In the genomic region with DNA sequence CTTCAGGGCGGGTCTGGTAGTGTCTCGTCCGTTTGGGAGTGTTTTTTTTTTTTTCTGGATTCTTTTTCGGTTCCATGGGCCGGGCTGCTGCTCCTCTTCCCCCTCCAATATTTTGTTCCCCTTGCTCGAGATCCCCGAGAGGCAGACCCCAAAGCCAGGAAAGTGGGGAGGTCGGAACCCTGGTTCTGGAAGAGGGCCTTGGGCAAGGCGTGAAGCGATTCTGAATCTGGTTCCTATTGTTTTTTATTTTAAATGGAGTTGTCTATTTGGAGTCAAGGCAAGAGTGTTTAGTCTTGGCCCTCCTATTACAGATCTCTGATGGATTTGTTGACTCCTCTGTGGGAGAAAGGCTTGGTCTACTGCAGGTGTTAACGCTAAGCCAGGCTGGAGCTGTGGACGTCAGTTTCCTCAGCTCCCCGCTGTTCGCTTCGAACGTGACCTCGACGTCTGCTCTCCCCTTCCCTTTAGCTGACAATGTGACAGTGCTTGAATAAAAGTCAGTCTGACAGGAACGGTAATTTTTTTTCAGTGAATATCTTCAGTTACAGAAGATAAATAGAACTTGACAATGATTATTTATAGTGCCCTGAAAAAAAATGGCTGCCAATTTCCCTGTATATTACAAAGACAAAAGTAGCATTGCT, we compare ENCODE assay signal across 7 cellular contexts. TPM values are rescaled to one million over a fixed set of nuclear protein-coding genes. Genes with fewer than 3 reads are reported as not detected.
DNase-seq lines count a peak whose midpoint lies in the region; ATAC-seq and TF ChIP-seq lines count a peak whose summit lies in the region.

No MANE protein-coding gene starts in this region.

- no peak for ATAC-seq in HG03025 (IDR thresholded peaks at IDR 0.05; ENCODE audit: low FRiP score, unreplicated experiment)

- TF ChIP-seq CTCF in GM12865 (IDR thresholded peaks at IDR 0.05; ENCODE audit: insufficient read depth, low read depth, low read length, missing control alignments) = no peak

- H3K27ac ChIP-seq in effector memory CD4-positive, alpha-beta T cell (ENCODE audit: insufficient read depth, low read length, poor library complexity, severe bottlenecking) = peak overlapping the region; percentile 99
- peak overlapping the region; percentile 99 for H3K27ac ChIP-seq in mesodermal cell (ENCODE audit: low read depth, low read length, severe bottlenecking)

- 1 to 2% methylated on average over 10 to 11 of the region's 19 CpGs for WGBS in mesodermal cell (ENCODE audit: insufficient coverage in 2 of 2), 2 experiments

- H3K36me3 ChIP-seq in effector memory CD4-positive, alpha-beta T cell (ENCODE audit: control insufficient read depth, insufficient read depth, low read length) = no peaks in the 10 kb centered on the region
- no peaks in the 10 kb centered on the region for H3K36me3 ChIP-seq in mesodermal cell (ENCODE audit: control insufficient read depth, insufficient read depth, low read length)

- H3K4me1 ChIP-seq in effector memory CD4-positive, alpha-beta T cell (ENCODE audit: control insufficient read depth, insufficient read depth, low read length, poor library complexity, severe bottlenecking) = peaks cover 12% of the 10 kb centered on the region
- H3K4me1 ChIP-seq in mesodermal cell (ENCODE audit: control insufficient read depth, insufficient read depth, low read length, poor library complexity, severe bottlenecking) = no peaks in the 10 kb centered on the region

- DNase-seq in GM12865 (ENCODE audit: low read depth) (peak; percentile 57), NCI-H1417 (lab: John Stamatoyannopoulos, UW) (peak; percentile 51 to 89 (median 68))
- DNase-seq in activated CD4-positive, alpha-beta T cell treated with anti-CD3 and anti-CD28 coated beads, Interleukin-2, amount 50 U/mL, for 1 hour = peak; percentile 34
- peak in 2 of 3 donors; percentile 13 to 21 for DNase-seq in effector memory CD4-positive, alpha-beta T cell
- DNase-seq in stimulated activated naive CD4-positive, alpha-beta T cell (lab: John Stamatoyannopoulos, UW) = peak; percentile 14 to 76 (median 36)

- no peaks in the 10 kb centered on the region for H3K27me3 ChIP-seq in effector memory CD4-positive, alpha-beta T cell (replicated peaks; ENCODE audit: control insufficient read depth, insufficient read depth, low read length, poor library complexity, severe bottlenecking)

- H3K4me3 ChIP-seq in GM12865 (ENCODE audit: low read depth, low read length) (peak overlapping the region; percentile 70), mesodermal cell (ENCODE audit: extremely low read depth, insufficient read depth, low read length, poor library complexity, severe bottlenecking) (peak overlapping the region; percentile 84)
- peak overlapping the region; percentile 63 for H3K4me3 ChIP-seq in effector memory CD4-positive, alpha-beta T cell (ENCODE audit: insufficient read depth, low read depth, low read length, poor library complexity, severe bottlenecking)

- H3K9me3 ChIP-seq in effector memory CD4-positive, alpha-beta T cell (ENCODE audit: control insufficient read depth, low read length) = no peaks in the 10 kb centered on the region
- no peaks in the 10 kb centered on the region for H3K9me3 ChIP-seq in mesodermal cell (ENCODE audit: control insufficient read depth, low read length)

RNA-seq across cellular contexts. Expression of a gene that starts 0.7 kb away (rescaled TPM):
- 3.9 TPM for polyA plus RNA-seq in mesodermal cell (2013, experiment 1 of 2)
- 3.9 TPM for polyA plus RNA-seq in mesodermal cell (2013, experiment 2 of 2)

RNA-seq across cellular contexts. Expression of a gene that starts 52.4 kb away (rescaled TPM):
- 35.1 TPM for polyA plus RNA-seq in mesodermal cell (2013, experiment 1 of 2)
- polyA plus RNA-seq in mesodermal cell (2013, experiment 2 of 2) = 25.9 TPM

Comparison
In these comparisons a context has a peak if more than half of its experiments do, and no peak if none do; other contexts are left out.
1. DNase-seq: peak in every context shown above with its lines; median percentile 68 in NCI-H1417; 57 in GM12865; 36 in stimulated activated naive CD4-positive, alpha-beta T cell; 34 in activated CD4-positive, alpha-beta T cell treated with anti-CD3 and anti-CD28 coated beads, Interleukin-2, amount 50 U/mL, for 1 hour; 17 in effector memory CD4-positive, alpha-beta T cell.